Comparison of ENCODE assay signal across 28 cellular contexts in genomic region chr3:22735373-22735772, GRCh38.
"Had no signal": no experiment of that assay in that cellular context is flagged by ENCODE, and none has a peak within 500 bp of the region (broad histone marks: within the 10 kb centered on the region; RNA-seq: fewer than 3 reads in every experiment).

No MANE protein-coding gene starts in this region.

- DNase-seq: natural killer cell; occipital lobe; ovary; posterior cingulate gyrus; psoas muscle; right cardiac atrium; right lobe of liver; sigmoid colon; small intestine; stimulated activated CD4-positive, alpha-beta T cell treated with anti-CD3 and anti-CD28 coated beads, Interleukin-15, amount 100 ng/mL, for 24 hours; stimulated activated CD4-positive, alpha-beta T cell treated with anti-CD3 and anti-CD28 coated beads, Interleukin-2, amount 100 ng/mL, for 24 hours; stimulated activated CD4-positive, alpha-beta T cell treated with anti-CD3 and anti-CD28 coated beads, Interleukin-2, amount 100 ng/mL, for 48 hours; stimulated activated CD4-positive, alpha-beta T cell treated with anti-CD3 and anti-CD28 coated beads, Interleukin-4, amount 100 ng/mL, for 24 hours; stimulated activated naive B cell treated with anti-CD40 and anti-IgM and Interleukin-4, amounts not matched to agents 10 μg/mL and 1 μg/mL and 100 μg/mL, for 72 hours; stimulated activated naive CD4-positive, alpha-beta T cell treated with Interleukin-2 at 50 U/mL for 16 hours; stomach; thyroid gland; upper lobe of right lung; uterus had no signal

- H3K36me3 Mint-ChIP-seq: natural killer cell; neural progenitor cell; stimulated activated effector memory CD8-positive, alpha-beta T cell treated with anti-CD3 and anti-CD28 coated beads, Interleukin-12 subunit alpha, Interleukin-12 subunit beta, amount 100 ng/mL, for 72 hours; stimulated activated naive B cell treated with anti-CD40 and anti-IgM and Interleukin-4, amounts not matched to agents 10 μg/mL and 1 μg/mL and 100 μg/mL, for 72 hours; type B pancreatic cell had no signal

- H3K27me3 Mint-ChIP-seq: progenitor cell of endocrine pancreas; stimulated activated naive CD8-positive, alpha-beta T cell treated with anti-CD3 and anti-CD28 coated beads, Interleukin-15, Interleukin-2, amounts not matched to agents 100 ng/mL and 50 ng/mL, for 24 hours had no signal

- H3K27ac Mint-ChIP-seq: natural killer cell; nephron; neural progenitor cell; progenitor cell of endocrine pancreas; stimulated activated effector memory CD8-positive, alpha-beta T cell treated with anti-CD3 and anti-CD28 coated beads, Interleukin-12 subunit alpha, Interleukin-12 subunit beta, amount 100 ng/mL, for 72 hours; stimulated activated naive B cell treated with anti-CD40 and anti-IgM and Interleukin-4, amounts not matched to agents 10 μg/mL and 1 μg/mL and 100 μg/mL, for 72 hours; stimulated activated naive CD8-positive, alpha-beta T cell treated with anti-CD3 and anti-CD28 coated beads, Interleukin-15, Interleukin-2, amounts not matched to agents 100 ng/mL and 50 ng/mL, for 24 hours; type B pancreatic cell had no signal

- H3K4me2 ChIP-seq: neural progenitor cell had no signal

- H3K9me3 ChIP-seq: ovary, psoas muscle, right lobe of liver, thoracic aorta, thyroid gland, upper lobe of right lung, uterus had no signal

- ATAC-seq: natural killer cell; psoas muscle; right cardiac atrium; right lobe of liver; stimulated activated effector memory CD8-positive, alpha-beta T cell treated with anti-CD3 and anti-CD28 coated beads, Interleukin-12 subunit alpha, Interleukin-12 subunit beta, amount 100 ng/mL, for 72 hours; stimulated activated naive B cell treated with anti-CD40 and anti-IgM and Interleukin-4, amounts not matched to agents 10 μg/mL and 1 μg/mL and 100 μg/mL, for 72 hours; upper lobe of right lung had no signal

- H3K9me3 Mint-ChIP-seq: stimulated activated naive B cell treated with anti-CD40 and anti-IgM and Interleukin-4, amounts not matched to agents 10 μg/mL and 1 μg/mL and 100 μg/mL, for 72 hours; stimulated activated naive CD8-positive, alpha-beta T cell treated with anti-CD3 and anti-CD28 coated beads, Interleukin-15, Interleukin-2, amounts not matched to agents 100 ng/mL and 50 ng/mL, for 24 hours had no signal

- H3K4me3 ChIP-seq: neural progenitor cell, ovary, psoas muscle, right lobe of liver, sigmoid colon, stomach, thoracic aorta, thyroid gland, tibial nerve, upper lobe of right lung, uterus had no signal

- H3K9ac ChIP-seq: neural progenitor cell, parathyroid adenoma had no signal

- H3K27me3 ChIP-seq: neural progenitor cell, ovary, right lobe of liver, sigmoid colon, stomach, thyroid gland, tibial nerve, upper lobe of right lung, uterus had no signal

- H3K36me3 ChIP-seq: neural progenitor cell, ovary, right lobe of liver, sigmoid colon, stomach, thoracic aorta, thyroid gland, tibial nerve, upper lobe of right lung, uterus had no signal

- H3K4me1 Mint-ChIP-seq: natural killer cell; nephron; stimulated activated effector memory CD8-positive, alpha-beta T cell treated with anti-CD3 and anti-CD28 coated beads, Interleukin-12 subunit alpha, Interleukin-12 subunit beta, amount 100 ng/mL, for 72 hours; stimulated activated naive B cell treated with anti-CD40 and anti-IgM and Interleukin-4, amounts not matched to agents 10 μg/mL and 1 μg/mL and 100 μg/mL, for 72 hours had no signal

- H3K4me3 Mint-ChIP-seq: natural killer cell; nephron; neural progenitor cell; stimulated activated effector memory CD8-positive, alpha-beta T cell treated with anti-CD3 and anti-CD28 coated beads, Interleukin-12 subunit alpha, Interleukin-12 subunit beta, amount 100 ng/mL, for 72 hours; stimulated activated naive B cell treated with anti-CD40 and anti-IgM and Interleukin-4, amounts not matched to agents 10 μg/mL and 1 μg/mL and 100 μg/mL, for 72 hours; stimulated activated naive CD8-positive, alpha-beta T cell treated with anti-CD3 and anti-CD28 coated beads, Interleukin-15, Interleukin-2, amounts not matched to agents 100 ng/mL and 50 ng/mL, for 24 hours; type B pancreatic cell had no signal

- H3K79me2 ChIP-seq: parathyroid adenoma had no signal

- H3K27ac ChIP-seq: neural progenitor cell, ovary, parathyroid adenoma, psoas muscle, right lobe of liver, sigmoid colon, stomach, thoracic aorta, thyroid gland, tibial nerve, upper lobe of right lung, uterus had no signal

- H2AFZ ChIP-seq: neural progenitor cell, parathyroid adenoma had no signal

- H3K4me1 ChIP-seq: neural progenitor cell, parathyroid adenoma, psoas muscle, right lobe of liver, stomach, thyroid gland, tibial nerve, upper lobe of right lung, uterus had no signal
